Comparison of ENCODE assay signal across 1 cellular context in genomic region chr5:67612961-67613360, GRCh38.
TF ChIP-seq lines count a peak whose summit lies in the region.

No MANE protein-coding gene starts in this region.

TF ChIP-seq in WTC11, 78 proteins besides CTCF, POLR2A, EP300 and RAD21 (continued from another document):
- TF ChIP-seq, protein P1, sequence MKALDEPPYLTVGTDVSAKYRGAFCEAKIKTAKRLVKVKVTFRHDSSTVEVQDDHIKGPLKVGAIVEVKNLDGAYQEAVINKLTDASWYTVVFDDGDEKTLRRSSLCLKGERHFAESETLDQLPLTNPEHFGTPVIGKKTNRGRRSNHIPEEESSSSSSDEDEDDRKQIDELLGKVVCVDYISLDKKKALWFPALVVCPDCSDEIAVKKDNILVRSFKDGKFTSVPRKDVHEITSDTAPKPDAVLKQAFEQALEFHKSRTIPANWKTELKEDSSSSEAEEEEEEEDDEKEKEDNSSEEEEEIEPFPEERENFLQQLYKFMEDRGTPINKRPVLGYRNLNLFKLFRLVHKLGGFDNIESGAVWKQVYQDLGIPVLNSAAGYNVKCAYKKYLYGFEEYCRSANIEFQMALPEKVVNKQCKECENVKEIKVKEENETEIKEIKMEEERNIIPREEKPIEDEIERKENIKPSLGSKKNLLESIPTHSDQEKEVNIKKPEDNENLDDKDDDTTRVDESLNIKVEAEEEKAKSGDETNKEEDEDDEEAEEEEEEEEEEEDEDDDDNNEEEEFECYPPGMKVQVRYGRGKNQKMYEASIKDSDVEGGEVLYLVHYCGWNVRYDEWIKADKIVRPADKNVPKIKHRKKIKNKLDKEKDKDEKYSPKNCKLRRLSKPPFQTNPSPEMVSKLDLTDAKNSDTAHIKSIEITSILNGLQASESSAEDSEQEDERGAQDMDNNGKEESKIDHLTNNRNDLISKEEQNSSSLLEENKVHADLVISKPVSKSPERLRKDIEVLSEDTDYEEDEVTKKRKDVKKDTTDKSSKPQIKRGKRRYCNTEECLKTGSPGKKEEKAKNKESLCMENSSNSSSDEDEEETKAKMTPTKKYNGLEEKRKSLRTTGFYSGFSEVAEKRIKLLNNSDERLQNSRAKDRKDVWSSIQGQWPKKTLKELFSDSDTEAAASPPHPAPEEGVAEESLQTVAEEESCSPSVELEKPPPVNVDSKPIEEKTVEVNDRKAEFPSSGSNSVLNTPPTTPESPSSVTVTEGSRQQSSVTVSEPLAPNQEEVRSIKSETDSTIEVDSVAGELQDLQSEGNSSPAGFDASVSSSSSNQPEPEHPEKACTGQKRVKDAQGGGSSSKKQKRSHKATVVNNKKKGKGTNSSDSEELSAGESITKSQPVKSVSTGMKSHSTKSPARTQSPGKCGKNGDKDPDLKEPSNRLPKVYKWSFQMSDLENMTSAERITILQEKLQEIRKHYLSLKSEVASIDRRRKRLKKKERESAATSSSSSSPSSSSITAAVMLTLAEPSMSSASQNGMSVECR (CRISPR knock-in tag; IDR thresholded peaks at IDR 0.05; ENCODE audit: borderline replicate concordance): no peak
- TF ChIP-seq GRHL2 (CRISPR knock-in tag; IDR thresholded peaks at IDR 0.05; ENCODE audit: insufficient replicate concordance, severe bottlenecking) (no peak), ZNF121 (CRISPR knock-in tag; IDR thresholded peaks at IDR 0.05) (no peak), ZBTB43 (CRISPR knock-in tag; IDR thresholded peaks at IDR 0.05) (no peak), ZNF232 (CRISPR knock-in tag; IDR thresholded peaks at IDR 0.05) (no peak)
